Comparison of ENCODE assay signal across 8 cellular contexts in genomic region chr4:145935253-145936141, GRCh38. TPM values are rescaled to one million over a fixed set of nuclear protein-coding genes. Genes with fewer than 3 reads are reported as not detected.
DNase-seq lines count a peak whose midpoint lies in the region; ATAC-seq and TF ChIP-seq lines count a peak whose summit lies in the region.

No MANE protein-coding gene starts in this region.

- H3K4me2 ChIP-seq in Karpas-422 (ENCODE audit: low read depth, low read length, poor library complexity, severe bottlenecking), result peak overlapping the region; percentile 83

- H3K79me2 ChIP-seq in Karpas-422 (ENCODE audit: low read length), result peaks cover 74% of the 10 kb centered on the region

- peak overlapping the region; percentile 93 for H3K27ac ChIP-seq in Karpas-422 (ENCODE audit: low read length)
- peak overlapping the region; percentile 95 to 99 for H3K27ac ChIP-seq in ascending aorta
- no peak overlapping the region for H3K27ac ChIP-seq in iPS-18a (ENCODE audit: low read length)
- H3K27ac ChIP-seq in skeletal muscle tissue (ENCODE audit: low read depth, low read length), result peak overlapping the region; percentile 90

- H3K4me1 ChIP-seq in Karpas-422 (ENCODE audit: low read length) (peaks cover 72% of the 10 kb centered on the region), ascending aorta (peaks cover 0 to 18% of the 10 kb centered on the region in 2 donors), iPS-18a (ENCODE audit: control insufficient read depth, low read depth, low read length) (peaks cover 34% of the 10 kb centered on the region), skeletal muscle tissue (ENCODE audit: control insufficient read depth in 3 of 3, insufficient read depth in 3 of 3, low read length in 3 of 3) (peaks cover 14 to 28% (median 21%) of the 10 kb centered on the region in 3 donors)

- H3K4me3 ChIP-seq in Karpas-422 (ENCODE audit: low read length) (peak overlapping the region; percentile 90), ascending aorta (peak overlapping the region; percentile 73 to 82), iPS-18a (ENCODE audit: low read length) (peak overlapping the region; percentile 89), skeletal muscle tissue (ENCODE audit: low read length in 3 of 3) (peak overlapping the region; percentile 78 to 98 (median 85))

- ATAC-seq in HG03095 (IDR thresholded peaks at IDR 0.05; ENCODE audit: unreplicated experiment), result no peak

- H3K9me3 ChIP-seq in Karpas-422 (ENCODE audit: low read length) (no peaks in the 10 kb centered on the region), ascending aorta (no peaks in the 10 kb centered on the region), iPS-18a (ENCODE audit: control insufficient read depth, low read depth, low read length) (no peaks in the 10 kb centered on the region), skeletal muscle tissue (ENCODE audit: control insufficient read depth in 3 of 3, low read length in 3 of 3) (no peaks in the 10 kb centered on the region)

- peaks cover 9% of the 10 kb centered on the region; the same call in 1 of the 2 replicates for H3K36me3 ChIP-seq in Karpas-422 (ENCODE audit: insufficient read depth, low read length)
- H3K36me3 ChIP-seq in ascending aorta, result no peaks in the 10 kb centered on the region
- no peaks in the 10 kb centered on the region for H3K36me3 ChIP-seq in iPS-18a (ENCODE audit: control insufficient read depth, low read depth, low read length)
- no peaks in the 10 kb centered on the region for H3K36me3 ChIP-seq in skeletal muscle tissue (ENCODE audit: control insufficient read depth in 3 of 3, insufficient read depth in 3 of 3, low read length in 3 of 3)

- DNase-seq in Daoy (ENCODE audit: low read depth), result peak; percentile 32
- DNase-seq in GM20000 (ENCODE audit: low spot score), result peak; percentile 61
- DNase-seq in Karpas-422, result peak; percentile 94
- DNase-seq in ascending aorta (ENCODE audit: low spot score in 2 of 2), result no peak
- no peak for DNase-seq in NCI-H1048 (lab: John Stamatoyannopoulos, UW)

- no peak overlapping the region for H2AFZ ChIP-seq in Karpas-422 (ENCODE audit: low read length)

- H4K20me1 ChIP-seq in Karpas-422 (ENCODE audit: insufficient read depth, low read depth, low read length), result no peaks in the 10 kb centered on the region

- H3K9me2 ChIP-seq in Karpas-422 (replicated peaks; ENCODE audit: insufficient read depth, low read length), result no peaks in the 10 kb centered on the region

- TF ChIP-seq CTCF in GM20000 (IDR thresholded peaks at IDR 0.05; ENCODE audit: extremely low read depth, missing control alignments), result no peak
- TF ChIP-seq CTCF in ascending aorta (IDR thresholded peaks at IDR 0.05), result no peak

- intact Hi-C loops in ascending aorta (cut with DNase I), result loop anchor here (1.0 to 10.0 kb wide), 7 partner anchors 49 to 1899 kb away; partner anchors contain the start of genes LSM6 and SMAD1

- H3K27me3 ChIP-seq in Karpas-422 (ENCODE audit: low read length) (no peaks in the 10 kb centered on the region), ascending aorta (no peaks in the 10 kb centered on the region), iPS-18a (ENCODE audit: control insufficient read depth, insufficient read depth, low read length) (no peaks in the 10 kb centered on the region), skeletal muscle tissue (ENCODE audit: control insufficient read depth in 3 of 3, insufficient read depth in 3 of 3, low read length in 3 of 3) (no peaks in the 10 kb centered on the region)

- peak overlapping the region; percentile 95 for H3K9ac ChIP-seq in Karpas-422 (ENCODE audit: low read length)
- H3K9ac ChIP-seq in iPS-18a (ENCODE audit: low read length), result peak overlapping the region; percentile 92
- peak overlapping the region; percentile 81 to 94 (median 88) for H3K9ac ChIP-seq in skeletal muscle tissue (ENCODE audit: low read depth in 1 of 3, low read length in 3 of 3)

RNA-seq across cellular contexts. Expression of gene ZNF827, which starts 3.1 kb away (rescaled TPM):
- 3.9 and 6.2 TPM in 2 replicates for total RNA-seq in Daoy (2014; rRNA removed; shearing (Covaris generic))
- 44.6 and 70.4 TPM in 2 replicates for total RNA-seq in Karpas-422 (2014; rRNA removed; shearing (Covaris generic); ENCODE audit: low replicate concordance)
- total RNA-seq in ascending aorta (19.5 TPM), skeletal muscle tissue (9.4 TPM)

Comparison
In these comparisons a context has a peak if more than half of its experiments do, and no peak if none do; other contexts are left out.
1. DNase-seq: peak in Daoy (single experiment), GM20000 (single experiment) and Karpas-422 (single experiment); none in ascending aorta (0 of 2) and NCI-H1048 (single experiment).
2. Peak in every context shown above with its lines, with median percentiles within 50 percentile points of each other: H3K4me3 ChIP-seq and H3K9ac ChIP-seq.